Comparison of ENCODE assay signal across 13 cellular contexts in genomic region chr5:131545856-131546255, GRCh38.
DNase-seq lines count a peak whose midpoint lies in the region; ATAC-seq and TF ChIP-seq lines count a peak whose summit lies in the region.
"Had no signal": no experiment of that assay in that cellular context is flagged by ENCODE, and none has a peak within 500 bp of the region (broad histone marks: within the 10 kb centered on the region; RNA-seq: fewer than 3 reads in every experiment).

No MANE protein-coding gene starts in this region.

- H3K36me3 Mint-ChIP-seq in activated T-cell treated with anti-CD3 and anti-CD28 coated beads, Interleukin-2, amount 50 U/mL, for 24 hours (ENCODE audit: low read depth) = peaks cover 75% of the 10 kb centered on the region
- H3K36me3 Mint-ChIP-seq in effector memory CD8-positive, alpha-beta T cell (ENCODE audit: insufficient read depth) = peaks cover 9% of the 10 kb centered on the region
- H3K36me3 Mint-ChIP-seq: WTC11 had no signal

- H3K4me1 Mint-ChIP-seq in activated T-cell treated with anti-CD3 and anti-CD28 coated beads, Interleukin-2, amount 50 U/mL, for 24 hours (ENCODE audit: low read depth) = peaks cover 83% of the 10 kb centered on the region
- H3K4me1 Mint-ChIP-seq in effector memory CD8-positive, alpha-beta T cell (ENCODE audit: low read depth in 2 of 2) = peaks cover 27 to 47% of the 10 kb centered on the region in 2 donors
- H3K4me1 Mint-ChIP-seq: WTC11 had no signal

- peak overlapping the region; percentile 61 for H3K27ac Mint-ChIP-seq in activated T-cell treated with anti-CD3 and anti-CD28 coated beads, Interleukin-2, amount 50 U/mL, for 24 hours
- H3K27ac Mint-ChIP-seq in effector memory CD8-positive, alpha-beta T cell = peak overlapping the region in 1 of 2 donors; percentile 49
- H3K27ac Mint-ChIP-seq: WTC11 had no signal

- peak; percentile 98 for ATAC-seq in SK-N-SH treated with all-trans-retinoic acid at 6 μM for 48 hours
- no peak for ATAC-seq in effector memory CD8-positive, alpha-beta T cell (replicated peaks)
- ATAC-seq in GM21723 (IDR thresholded peaks at IDR 0.05; ENCODE audit: unreplicated experiment) = no peak
- ATAC-seq: WTC11 had no signal

- no peaks in the 10 kb centered on the region for H3K9me3 Mint-ChIP-seq in activated T-cell treated with anti-CD3 and anti-CD28 coated beads, Interleukin-2, amount 50 U/mL, for 24 hours
- H3K9me3 Mint-ChIP-seq in effector memory CD8-positive, alpha-beta T cell = no peaks in the 10 kb centered on the region
- H3K9me3 Mint-ChIP-seq: WTC11 had no signal

- no peak for DNase-seq in activated T-cell treated with anti-CD3 and anti-CD28 coated beads, Interleukin-2, amount 50 U/mL, for 24 hours
- no peak for DNase-seq in activated T-cell treated with anti-CD3 and anti-CD28 coated beads, Interleukin-2, amount 50 U/mL, for 1 hour
- DNase-seq in effector memory CD8-positive, alpha-beta T cell = no peak
- DNase-seq in skeletal muscle cell (ENCODE audit: low read depth) (peak; percentile 20), ecto neural progenitor cell (ENCODE audit: low spot score) (no peak)
- no peak for DNase-seq in effector CD4-positive, alpha-beta T cell
- DNase-seq: midbrain, NCI-H510A treated with DMSO at 0.1 percent for 48 hours, SHP77, thyroid gland had no signal

- H3K4me3 ChIP-seq in skeletal muscle cell (ENCODE audit: low read depth, low read length) = no peak overlapping the region
- H3K4me3 ChIP-seq: thyroid gland had no signal

- peak overlapping the region; percentile 77 for H3K4me3 Mint-ChIP-seq in activated T-cell treated with anti-CD3 and anti-CD28 coated beads, Interleukin-2, amount 50 U/mL, for 24 hours
- H3K4me3 Mint-ChIP-seq in effector memory CD8-positive, alpha-beta T cell = peak overlapping the region; percentile 85 to 93
- H3K4me3 Mint-ChIP-seq: WTC11 had no signal

- H3K27me3 Mint-ChIP-seq in activated T-cell treated with anti-CD3 and anti-CD28 coated beads, Interleukin-2, amount 50 U/mL, for 24 hours = no peaks in the 10 kb centered on the region
- no peaks in the 10 kb centered on the region for H3K27me3 Mint-ChIP-seq in effector memory CD8-positive, alpha-beta T cell

TF ChIP-seq in SK-N-SH treated with all-trans-retinoic acid at 6 μM for 48 hours, 23 proteins besides CTCF, POLR2A, EP300 and RAD21:
- no peak for TF ChIP-seq CREB5 (CRISPR knock-in tag; IDR thresholded peaks at IDR 0.05; ENCODE audit: low read depth)
- no peak for TF ChIP-seq BACH2 (CRISPR knock-in tag; IDR thresholded peaks at IDR 0.05; ENCODE audit: borderline replicate concordance)
- peak; percentile 82 for TF ChIP-seq ISL1 (CRISPR knock-in tag; IDR thresholded peaks at IDR 0.05)
- no peak for TF ChIP-seq CSRNP3 (CRISPR knock-in tag; IDR thresholded peaks at IDR 0.05)
- TF ChIP-seq PATZ1 (CRISPR knock-in tag; IDR thresholded peaks at IDR 0.05; ENCODE audit: borderline replicate concordance) = no peak
- TF ChIP-seq PPARA (CRISPR knock-in tag; IDR thresholded peaks at IDR 0.05; ENCODE audit: borderline replicate concordance) = no peak
- TF ChIP-seq POU6F1 (CRISPR knock-in tag; IDR thresholded peaks at IDR 0.05; ENCODE audit: borderline replicate concordance, low read depth) = no peak
- no peak for TF ChIP-seq CSDC2 (CRISPR knock-in tag; IDR thresholded peaks at IDR 0.05)
